Comparison of ENCODE assay signal across 8 cellular contexts in genomic region chr10:103915794-103916193, GRCh38. TPM values are rescaled to one million over a fixed set of nuclear protein-coding genes. Genes with fewer than 3 reads are reported as not detected.
DNase-seq lines count a peak whose midpoint lies in the region; ATAC-seq and TF ChIP-seq lines count a peak whose summit lies in the region.

No MANE protein-coding gene starts in this region.

- peak overlapping the region; percentile 90 for H3K4me3 ChIP-seq in ACC112 (ENCODE audit: low read depth, low read length)
- peak overlapping the region in 1 of 2 experiments; percentile 64; a peak in 1 of 4 replicates for H3K4me3 ChIP-seq in HCT116 (replicated peaks in 1 of 2; ENCODE audit: low read depth in 1 of 2, low read length in 2 of 2)

- H3K4me1 ChIP-seq in ACC112 (ENCODE audit: control insufficient read depth, insufficient read depth, low read length, unreplicated experiment) (peaks cover 27% of the 10 kb centered on the region), HCT116 (ENCODE audit: control insufficient read depth in 1 of 2, insufficient read depth in 2 of 2, low read length in 2 of 2) (peaks cover 31 to 40% of the 10 kb centered on the region in 2 experiments)

- H4K20me1 ChIP-seq in HCT116 (ENCODE audit: insufficient read depth), result no peaks in the 10 kb centered on the region

- peak overlapping the region; percentile 97 for H3K4me3 Mint-ChIP-seq in activated naive CD8-positive, alpha-beta T cell treated with anti-CD3 and anti-CD28 coated beads, Interleukin-2, amount 10 ng/mL, durations not matched to agents 7 days and 5 days
- H3K4me3 Mint-ChIP-seq in memory B cell, result peak overlapping the region; percentile 46

- peaks cover 49% of the 10 kb centered on the region for H3K4me1 Mint-ChIP-seq in activated naive CD8-positive, alpha-beta T cell treated with anti-CD3 and anti-CD28 coated beads, Interleukin-2, amount 10 ng/mL, durations not matched to agents 7 days and 5 days
- peaks cover 25% of the 10 kb centered on the region for H3K4me1 Mint-ChIP-seq in memory B cell

- H3K9ac ChIP-seq in HCT116 (ENCODE audit: low read length), result no peak overlapping the region

- H3K9me3 ChIP-seq in HCT116 (ENCODE audit: control insufficient read depth in 1 of 2, insufficient read depth in 1 of 2, low read depth in 1 of 2, low read length in 2 of 2), result peaks cover 3 to 14% of the 10 kb centered on the region in 2 experiments; a peak in 1 of 4 replicates

- peak overlapping the region; percentile 92 for H3K4me2 ChIP-seq in HCT116 (ENCODE audit: low read length)

- H3K36me3 ChIP-seq in ACC112 (ENCODE audit: insufficient read depth, low read length) (peaks cover 23% of the 10 kb centered on the region; the same call in 1 of the 2 replicates), HCT116 (ENCODE audit: control insufficient read depth in 1 of 2, insufficient read depth in 2 of 2, low read length in 2 of 2) (peaks cover 0 to 21% of the 10 kb centered on the region in 2 experiments; a peak in 2 of 4 replicates)

- H3K27ac Mint-ChIP-seq in activated naive CD8-positive, alpha-beta T cell treated with anti-CD3 and anti-CD28 coated beads, Interleukin-2, amount 10 ng/mL, durations not matched to agents 7 days and 5 days, result peak overlapping the region; percentile 96
- H3K27ac Mint-ChIP-seq in memory B cell, result peak overlapping the region; percentile 72

- H3K79me2 ChIP-seq in ACC112 (ENCODE audit: control insufficient read depth, insufficient read depth, low read length, unreplicated experiment), result peaks cover 36% of the 10 kb centered on the region
- H3K79me2 ChIP-seq in HCT116 (ENCODE audit: insufficient read depth, low read length), result peaks cover 28% of the 10 kb centered on the region

- BruUV-seq in HCT116 (replicated peaks; lab: Mats Ljungman, UMichigan), result no TSS peak

- peaks cover 34% of the 10 kb centered on the region for H3K36me3 Mint-ChIP-seq in activated naive CD8-positive, alpha-beta T cell treated with anti-CD3 and anti-CD28 coated beads, Interleukin-2, amount 10 ng/mL, durations not matched to agents 7 days and 5 days
- peaks cover 11% of the 10 kb centered on the region for H3K36me3 Mint-ChIP-seq in memory B cell

- DNase-seq in HCT116 (ENCODE audit: low read depth, low spot score) (no peak), memory B cell (ENCODE audit: low spot score in 2 of 2) (no peak), DMS114 treated with DMSO at 0.1 percent for 48 hours (lab: John Stamatoyannopoulos, UW; ENCODE audit: unreplicated experiment) (no peak), HPDE6-E6E7 (ENCODE audit: extremely low spot score) (no peak), GM19238 (ENCODE audit: insufficient read length, low spot score) (no peak), NCI-H187 treated with DMSO at 0.1 percent for 48 hours (lab: John Stamatoyannopoulos, UW) (no peak)
- DNase-seq in activated naive CD8-positive, alpha-beta T cell treated with anti-CD3 and anti-CD28 coated beads, Interleukin-2, amount 10 ng/mL, durations not matched to agents 7 days and 5 days, result peak; percentile 61

- no peak for TF ChIP-seq RAD21 in HCT116 (IDR thresholded peaks at IDR 0.05; ENCODE audit: low read depth)

- TF ChIP-seq CTCF in HCT116 (IDR thresholded peaks at IDR 0.05 in 2 of 3, conservative IDR thresholded peaks at IDR 0.05 in 1 of 3; ENCODE audit: borderline replicate concordance in 1 of 3, insufficient read depth in 1 of 3, low read depth in 2 of 3, low read length in 2 of 3), result no peak

- no peak overlapping the region for H2AFZ ChIP-seq in ACC112 (ENCODE audit: low read length, unreplicated experiment)
- H2AFZ ChIP-seq in HCT116 (ENCODE audit: low read depth, low read length, poor library complexity, severe bottlenecking), result no peak overlapping the region

- H3K9me2 ChIP-seq in HCT116 (ENCODE audit: insufficient read depth), result no peaks in the 10 kb centered on the region

- intact Hi-C loops in HCT116 (cut with micrococcal nuclease), result no loop called here

- H3K27me3 ChIP-seq in ACC112 (ENCODE audit: insufficient read depth, low read length) (no peaks in the 10 kb centered on the region), HCT116 (ENCODE audit: insufficient read depth, low read length) (no peaks in the 10 kb centered on the region)

- H3K27me3 Mint-ChIP-seq in activated naive CD8-positive, alpha-beta T cell treated with anti-CD3 and anti-CD28 coated beads, Interleukin-2, amount 10 ng/mL, durations not matched to agents 7 days and 5 days, result no peaks in the 10 kb centered on the region
- H3K27me3 Mint-ChIP-seq in memory B cell, result no peaks in the 10 kb centered on the region

- peak overlapping the region; percentile 81; the same call in 1 of the 2 replicates for H3K27ac ChIP-seq in ACC112 (ENCODE audit: low read depth, low read length)
- H3K27ac ChIP-seq in HCT116 (ENCODE audit: low read depth, low read length), result peak overlapping the region; percentile 97

- RAD21 ChIA-PET in HCT116 (lab: Charles Lee; ENCODE audit: low non-redundant PET in 1 of 2, low total read pairs in 2 of 2, uncharacterized antibody in 2 of 2, unreplicated experiment in 2 of 2), result no interaction called here

- POLR2A ChIA-PET in HCT116 (lab: Charles Lee), result interaction anchor here (1.6 kb wide), 1 partner anchor 11 kb away, joined by 4 read pairs; no protein-coding TSS in a partner anchor
- POLR2A ChIA-PET in activated naive CD8-positive, alpha-beta T cell treated with anti-CD3 and anti-CD28 coated beads, Interleukin-2, amount 10 ng/mL, durations not matched to agents 7 days and 5 days (lab: Charles Lee), result interaction anchor here (2.0 to 4.1 kb wide), 3 partner anchors 6 to 21 kb away, joined by 11 to 42 read pairs (median 21); no protein-coding TSS in a partner anchor

- no peak for ATAC-seq in HCT116
- no peak for ATAC-seq in activated naive CD8-positive, alpha-beta T cell treated with anti-CD3 and anti-CD28 coated beads, Interleukin-2, amount 10 ng/mL, durations not matched to agents 7 days and 5 days (ENCODE audit: low read depth)
- ATAC-seq in memory B cell (ENCODE audit: low read depth), result no peak

- TF ChIP-seq POLR2A in HCT116 (IDR thresholded peaks at IDR 0.05; ENCODE audit: borderline replicate concordance, extremely low read depth, insufficient read depth, insufficient read length), result no peak

- CTCF ChIA-PET in HCT116 (lab: Charles Lee), result no interaction called here

- peaks cover 4% of the 10 kb centered on the region for H3K9me3 Mint-ChIP-seq in activated naive CD8-positive, alpha-beta T cell treated with anti-CD3 and anti-CD28 coated beads, Interleukin-2, amount 10 ng/mL, durations not matched to agents 7 days and 5 days
- no peaks in the 10 kb centered on the region for H3K9me3 Mint-ChIP-seq in memory B cell

TF ChIP-seq in HCT116, 20 proteins besides CTCF, POLR2A, EP300 and RAD21:
- TF ChIP-seq SP1 (IDR thresholded peaks at IDR 0.05; ENCODE audit: low read depth), result no peak
- no peak for TF ChIP-seq EZH2phosphoT487 (IDR thresholded peaks at IDR 0.05; ENCODE audit: borderline replicate concordance)

RNA-seq across cellular contexts. Expression of gene STN1, which starts 2.2 kb away (rescaled TPM):
- total RNA-seq in HCT116 (2021; ENCODE audit: unreplicated experiment), result 74.7 TPM
- polyA plus RNA-seq in HCT116 (2012), result 55.0 and 72.1 TPM in 2 replicates
- total RNA-seq in activated naive CD8-positive, alpha-beta T cell treated with anti-CD3 and anti-CD28 coated beads, Interleukin-2, amount 10 ng/mL, durations not matched to agents 7 days and 5 days, result 10 to 100 TPM; 53.7 to 58.5 TPM

RNA-seq across cellular contexts. Expression of gene SLK, which starts 51.1 kb away (rescaled TPM):
- 44.2 TPM for total RNA-seq in HCT116 (2021; ENCODE audit: unreplicated experiment)
- polyA plus RNA-seq in HCT116 (2012), result 9.4 and 13.3 TPM in 2 replicates
- total RNA-seq in activated naive CD8-positive, alpha-beta T cell treated with anti-CD3 and anti-CD28 coated beads, Interleukin-2, amount 10 ng/mL, durations not matched to agents 7 days and 5 days, result 10 to 100 TPM; 37.9 to 38.4 TPM
